8 cellular contexts compared by ENCODE assay signal in genomic region chr3:156826144-156826895, GRCh38. TPM values are rescaled to one million over a fixed set of nuclear protein-coding genes. Genes with fewer than 3 reads are reported as not detected.
A peak's percentile ranks its signal among the peaks of the same experiment; 100 is the strongest.
DNase-seq lines count a peak whose midpoint lies in the region; ATAC-seq and TF ChIP-seq lines count a peak whose summit lies in the region.

Gene LEKR1 (plus strand): TSS chr3:156826353. CDS start chr3:156829330, 2,977 bp downstream.

- 2% methylated on average over 16 to 29 of the region's 63 CpGs for WGBS in thyroid gland, 2 donors

- H3K27me3 Mint-ChIP-seq in activated naive CD8-positive, alpha-beta T cell treated with anti-CD3 and anti-CD28 coated beads for 36 hours: no peaks in the 10 kb centered on the region
- H3K27me3 Mint-ChIP-seq in osteocyte (ENCODE audit: unreplicated experiment): no peaks in the 10 kb centered on the region

- TF ChIP-seq CTCF in osteocyte (IDR thresholded peaks at IDR 0.05) (no peak), thyroid gland (IDR thresholded peaks at IDR 0.05) (no peak)

- H3K9me3 ChIP-seq in thyroid gland: no peaks in the 10 kb centered on the region

- H3K4me3 ChIP-seq in thyroid gland (replicated peaks in 1 of 3): peak within 1 kb of the TSS; percentile 5 to 73 (median 54)

- H3K27me3 ChIP-seq in thyroid gland: no peaks in the 10 kb centered on the region

- no peaks in the 10 kb centered on the region for H3K36me3 ChIP-seq in thyroid gland

- peaks cover 17% of the 10 kb centered on the region for H3K36me3 Mint-ChIP-seq in activated naive CD8-positive, alpha-beta T cell treated with anti-CD3 and anti-CD28 coated beads for 36 hours
- peaks cover 2% of the 10 kb centered on the region for H3K36me3 Mint-ChIP-seq in osteocyte (ENCODE audit: unreplicated experiment)

- TF ChIP-seq POLR2A in thyroid gland (IDR thresholded peaks at IDR 0.05): peak; percentile 68 to 89

- peaks cover 1% of the 10 kb centered on the region for H3K9me3 Mint-ChIP-seq in activated naive CD8-positive, alpha-beta T cell treated with anti-CD3 and anti-CD28 coated beads for 36 hours
- H3K9me3 Mint-ChIP-seq in osteocyte (ENCODE audit: unreplicated experiment): peaks cover 8% of the 10 kb centered on the region

- peak within 1 kb of the TSS; percentile 94 to 99 (median 96) for H3K27ac ChIP-seq in thyroid gland

- peaks cover 25% of the 10 kb centered on the region for H3K4me1 Mint-ChIP-seq in activated naive CD8-positive, alpha-beta T cell treated with anti-CD3 and anti-CD28 coated beads for 36 hours
- peaks cover 20% of the 10 kb centered on the region for H3K4me1 Mint-ChIP-seq in osteocyte (ENCODE audit: unreplicated experiment)

- DNase-seq in ELF-1 (ENCODE audit: low read depth, low spot score) (peak; percentile 92), LoVo (ENCODE audit: low spot score) (peak; percentile 90), SKM-1 (lab: John Stamatoyannopoulos, UW; ENCODE audit: unreplicated experiment) (peak; percentile 53), head of caudate nucleus (peak; percentile 50 to 92 (median 82)), osteocyte (ENCODE audit: extremely low spot score, unreplicated experiment) (peak; percentile 86), thyroid gland (peak; percentile 84 to 86)
- DNase-seq in activated naive CD8-positive, alpha-beta T cell treated with anti-CD3 and anti-CD28 coated beads for 36 hours: peak; percentile 77

- H3K4me3 Mint-ChIP-seq in activated naive CD8-positive, alpha-beta T cell treated with anti-CD3 and anti-CD28 coated beads for 36 hours: peak within 1 kb of the TSS; percentile 95
- peak within 1 kb of the TSS; percentile 74 for H3K4me3 Mint-ChIP-seq in osteocyte (ENCODE audit: unreplicated experiment)

- ATAC-seq in GM21825 (IDR thresholded peaks at IDR 0.05; ENCODE audit: unreplicated experiment): peak; percentile 90

- H3K27ac Mint-ChIP-seq in activated naive CD8-positive, alpha-beta T cell treated with anti-CD3 and anti-CD28 coated beads for 36 hours: peak within 1 kb of the TSS; percentile 98
- peak within 1 kb of the TSS; percentile 92 for H3K27ac Mint-ChIP-seq in osteocyte (ENCODE audit: unreplicated experiment)

- intact Hi-C loops in head of caudate nucleus (cut with DNase I) (loop anchor here (5.0 to 10.0 kb wide), 2 partner anchors 154 to 258 kb away; partner anchors contain the start of gene TIPARP), thyroid gland (cut with DNase I) (loop anchor here (10.0 kb wide), 1 partner anchor 248 kb away; no protein-coding TSS in a partner anchor)

- peaks cover 4 to 12% of the 10 kb centered on the region in 2 donors for H3K4me1 ChIP-seq in thyroid gland

RNA-seq across cellular contexts. Expression of gene LEKR1, which starts in this region (rescaled TPM):
- total RNA-seq in activated naive CD8-positive, alpha-beta T cell treated with anti-CD3 and anti-CD28 coated beads for 36 hours: 1 to 10 TPM in 1 of 2 experiments, under 1 TPM in 1; 0.74 to 2.4 TPM
- total RNA-seq in osteocyte: 0.55 and 1.0 TPM in 2 replicates
- total RNA-seq in thyroid gland: 1 to 10 TPM; 6.3 to 7.5 (median 6.8) TPM

Comparison
In these comparisons a context has a peak if more than half of its experiments do, and no peak if none do; other contexts are left out.
1. Peak in every context shown above with its lines: DNase-seq, ATAC-seq, H3K4me3 ChIP-seq and H3K27ac ChIP-seq.